Comparison of ENCODE assay signal across 17 cellular contexts in the genomic region with DNA sequence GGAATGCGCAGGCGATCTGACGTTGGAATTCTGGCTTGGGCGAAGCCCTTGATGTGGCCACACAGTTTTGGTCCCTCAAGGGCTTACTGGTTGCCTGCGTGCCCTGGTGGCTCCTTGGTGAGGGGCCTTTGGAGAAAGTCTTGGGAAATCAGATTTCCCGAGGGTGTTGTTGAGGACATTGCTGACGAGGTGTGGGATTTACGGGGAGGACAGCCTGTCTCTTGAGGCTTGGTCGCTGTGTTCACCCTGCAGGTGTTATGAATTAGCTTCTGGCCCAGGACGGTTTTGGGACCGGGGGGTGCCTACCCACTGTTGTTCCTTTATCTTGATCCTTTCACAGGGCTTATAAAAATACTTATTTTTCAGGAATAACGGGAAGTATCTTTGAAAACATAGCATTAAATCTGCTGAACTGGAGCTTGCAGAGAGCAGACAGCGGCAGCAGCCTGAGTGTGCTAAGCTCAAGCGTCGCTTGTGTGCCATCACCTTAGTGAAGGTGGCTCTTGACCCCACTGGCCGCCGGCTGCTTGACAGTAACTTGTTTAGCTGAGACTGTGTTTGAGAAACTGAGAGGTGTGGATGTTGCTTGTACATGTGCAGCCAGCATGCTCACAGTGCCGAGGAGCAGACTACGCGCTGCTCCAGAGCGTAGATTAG. TPM values are rescaled to one million over a fixed set of nuclear protein-coding genes. Genes with fewer than 3 reads are reported as not detected.
DNase-seq lines count a peak whose midpoint lies in the region; ATAC-seq, FAIRE-seq and TF ChIP-seq lines count a peak whose summit lies in the region.
"Had no signal": no experiment of that assay in that cellular context is flagged by ENCODE, and none has a peak within 500 bp of the region (broad histone marks: within the 10 kb centered on the region; RNA-seq: fewer than 3 reads in every experiment).

No MANE protein-coding gene starts in this region.

- CTCF ChIA-PET in HepG2 (lab: Yijun Ruan, JAX; ENCODE audit: low intra/inter-chr PET ratio, low total read pairs): no interaction called here

- H3K79me2 ChIP-seq in HepG2 (ENCODE audit: insufficient read depth, low read length): peaks cover 69% of the 10 kb centered on the region
- H3K79me2 ChIP-seq in OCI-LY1 (ENCODE audit: insufficient read depth, low read length): peaks cover 45% of the 10 kb centered on the region

- WGBS in HepG2 (ENCODE audit: low lambda C conversion rate): 91% methylated on average over 19 of the region's 21 CpGs
- 87% methylated on average over 10 of the region's 21 CpGs for WGBS in right lobe of liver (ENCODE audit: insufficient coverage, low coverage, low lambda C conversion rate, missing lambda C conversion rate)

- H3K4me3 Mint-ChIP-seq in immature natural killer cell: peak overlapping the region; percentile 51 to 77 (median 65)

- no TSS peak for BruUV-seq in HepG2 (replicated peaks; lab: Mats Ljungman, UMichigan)

- no peak for TF ChIP-seq RAD21 in HepG2 (CRISPR knock-in tag; IDR thresholded peaks at IDR 0.05)

- peaks cover 0 to 10% (median 4%) of the 10 kb centered on the region in 3 donors for H3K36me3 Mint-ChIP-seq in immature natural killer cell

- H3K4me2 ChIP-seq in HepG2 (ENCODE audit: low read depth, low read length) (no peak overlapping the region), OCI-LY1 (ENCODE audit: low read length) (peak overlapping the region; percentile 98)

- H3K9me3 ChIP-seq in HepG2 (ENCODE audit: low read length) (no peaks in the 10 kb centered on the region), right lobe of liver (no peaks in the 10 kb centered on the region), OCI-LY1 (ENCODE audit: low read length) (no peaks in the 10 kb centered on the region)
- H3K9me3 ChIP-seq: body of pancreas, gastrocnemius medialis, ovary had no signal

- H3K9me2 ChIP-seq in OCI-LY1 (ENCODE audit: low read depth, low read length): no peaks in the 10 kb centered on the region

- peak overlapping the region; percentile 68 to 98 (median 94) for H3K27ac Mint-ChIP-seq in immature natural killer cell

- no peak for FAIRE-seq in HepG2 (lab: Jason Lieb, UNC)
- FAIRE-seq: K562 had no signal

- H3K9ac ChIP-seq in HepG2 (ENCODE audit: insufficient read depth, low read depth, low read length) (no peak overlapping the region), OCI-LY1 (ENCODE audit: low read length) (peak overlapping the region; percentile 59)

- TF ChIP-seq POLR2A in HepG2 (IDR thresholded peaks at IDR 0.05; ENCODE audit: insufficient read depth in 1 of 2, low read depth in 2 of 2, low read length in 2 of 2) (no peak), right lobe of liver (IDR thresholded peaks at IDR 0.05) (no peak), erythroblast (IDR thresholded peaks at IDR 0.05; ENCODE audit: low read length) (no peak)

- ATAC-seq in HepG2 (no peak), right lobe of liver (no peak)
- ATAC-seq: body of pancreas, gastrocnemius medialis, K562, left lobe of liver had no signal

- POLR2A ChIA-PET in HepG2 (lab: Yijun Ruan, JAX): no interaction called here

- no peaks in the 10 kb centered on the region for H3K9me3 Mint-ChIP-seq in immature natural killer cell

- in situ Hi-C loops in HepG2 (cut with HindIII; ENCODE audit: extremely low pct_ligation_motif_present, low pct_unique_long_range_greater_than_20kb): no loop called here

- peaks cover 23 to 52% (median 33%) of the 10 kb centered on the region in 3 donors for H3K27me3 Mint-ChIP-seq in immature natural killer cell (ENCODE audit: low read depth in 3 of 3)

- H3K4me1 ChIP-seq in HepG2 (ENCODE audit: insufficient read depth, low read length) (peaks cover 26% of the 10 kb centered on the region), right lobe of liver (peaks cover 0 to 11% (median 3%) of the 10 kb centered on the region in 4 donors), OCI-LY1 (ENCODE audit: insufficient read depth, low read length, severe bottlenecking) (peaks cover 53% of the 10 kb centered on the region)

- no peak for TF ChIP-seq EP300 in HepG2 (IDR thresholded peaks at IDR 0.05; ENCODE audit: low read depth in 2 of 2, low read length in 2 of 2)
- TF ChIP-seq EP300 in HepG2 (CRISPR knock-in tag; IDR thresholded peaks at IDR 0.05; ENCODE audit: borderline replicate concordance): no peak

- no peaks in the 10 kb centered on the region for H3F3A ChIP-seq in OCI-LY1 (ENCODE audit: insufficient read depth, low read length)

- H3K27me3 ChIP-seq in HepG2 (ENCODE audit: control insufficient read depth in 1 of 2, insufficient read depth in 2 of 2, low read length in 2 of 2) (no peaks in the 10 kb centered on the region; a peak in 1 of 5 replicates), right lobe of liver (no peaks in the 10 kb centered on the region), OCI-LY1 (ENCODE audit: insufficient read depth, low read length) (no peaks in the 10 kb centered on the region)
- H3K27me3 ChIP-seq: body of pancreas, gastrocnemius medialis, ovary had no signal

- H3K4me1 Mint-ChIP-seq in immature natural killer cell: peaks cover 71 to 74% of the 10 kb centered on the region in 2 donors

- H3K4me3 ChIP-seq in HepG2 (replicated peaks in 1 of 3; ENCODE audit: insufficient read depth in 1 of 3, low read depth in 2 of 3, low read length in 3 of 3) (no peak overlapping the region), right lobe of liver (no peak overlapping the region), OCI-LY1 (ENCODE audit: low read depth, low read length, poor library complexity, severe bottlenecking) (peak overlapping the region; percentile 39)
- H3K4me3 ChIP-seq: body of pancreas, gastrocnemius medialis, K562, ovary had no signal

- TF ChIP-seq CTCF in HepG2 (CRISPR knock-in tag; IDR thresholded peaks at IDR 0.05) (no peak), right lobe of liver (IDR thresholded peaks at IDR 0.05) (no peak), OCI-LY1 (IDR thresholded peaks at IDR 0.05; ENCODE audit: low read length) (no peak)

- H4K20me1 ChIP-seq in HepG2 (ENCODE audit: insufficient read depth, low read length): peaks cover 12% of the 10 kb centered on the region; the same call in 1 of the 2 replicates
- no peaks in the 10 kb centered on the region for H4K20me1 ChIP-seq in OCI-LY1 (ENCODE audit: insufficient read depth, low read length)

- H3K36me3 ChIP-seq in HepG2 (replicated peaks in 1 of 2; ENCODE audit: control insufficient read depth in 1 of 2, insufficient read depth in 2 of 2, low read length in 2 of 2): peaks cover 2 to 5% of the 10 kb centered on the region in 2 experiments; a peak in 2 of 5 replicates
- no peaks in the 10 kb centered on the region for H3K36me3 ChIP-seq in right lobe of liver
- peaks cover 5% of the 10 kb centered on the region; the same call in 1 of the 2 replicates for H3K36me3 ChIP-seq in OCI-LY1 (ENCODE audit: insufficient read depth, low read length)
- H3K36me3 ChIP-seq: gastrocnemius medialis, ovary had no signal

- intact Hi-C loops in HepG2 (cut with micrococcal nuclease; ENCODE audit: unreplicated experiment) (no loop called here), right lobe of liver (cut with DNase I) (loop anchor here in 1 of 2 donors (10.0 kb wide), 1 partner anchor 311 kb away; no protein-coding TSS in a partner anchor)

- no peak overlapping the region for H2AFZ ChIP-seq in HepG2 (ENCODE audit: low read length)
- H2AFZ ChIP-seq in OCI-LY1 (ENCODE audit: low read length): no peak overlapping the region

- no peak overlapping the region for H3K27ac ChIP-seq in HepG2 (ENCODE audit: extremely low read length, insufficient read depth, low read length)
- H3K27ac ChIP-seq in right lobe of liver: no peak overlapping the region
- peak overlapping the region; percentile 84 for H3K27ac ChIP-seq in OCI-LY1 (ENCODE audit: low read depth, low read length, poor library complexity, severe bottlenecking)
- H3K27ac ChIP-seq: body of pancreas, ovary had no signal

- DNase-seq in HepG2 (ENCODE audit: low spot score) (no peak), right lobe of liver (no peak), immature natural killer cell (no peak), erythroblast (lab: John Stamatoyannopoulos, UW) (no peak), SK-N-DZ (ENCODE audit: low spot score) (no peak)
- DNase-seq in stimulated activated CD4-positive, alpha-beta T cell treated with anti-CD3 and anti-CD28 coated beads, Interleukin-12 subunit alpha, Interleukin-12 subunit beta, amount 100 ng/mL, for 4 hours: no peak
- DNase-seq: activated effector memory CD4-positive, alpha-beta T cell treated with anti-CD3 and anti-CD28 coated beads, Interleukin-2, amount 50 U/mL, for 16 hours; gastrocnemius medialis; GOT3; NCI-H1092 treated with DMSO at 0.1 percent for 48 hours; NCI-H526; ovary; SIG-M5 had no signal

TF ChIP-seq in HepG2, 621 proteins besides CTCF, POLR2A, EP300 and RAD21 (continues in another document):
- TF ChIP-seq XRCC5 (optimal IDR thresholded peaks at IDR 0.05; ENCODE audit: low read length) (no peak), SP4 (CRISPR knock-in tag; IDR thresholded peaks at IDR 0.05) (no peak)

RNA-seq across cellular contexts. Expression of gene CTDP1, which starts 4.2 kb away (rescaled TPM):
- total RNA-seq in HepG2 (2016; rRNA removed; fragmentation: Illumina TruSeq; extraction: Trizol) (9.9 and 11.0 TPM in 2 replicates), right lobe of liver (10 to 100 TPM in 1 of 6 experiments, 1 to 10 TPM in 5; 7.5 to 10.4 (median 8.2) TPM)
- 3.1 and 4.7 TPM in 2 replicates for total RNA-seq in HepG2 (2016; cell fraction: cytosol; rRNA removed; fragmentation: Illumina TruSeq; extraction: Trizol; ENCODE audit: low read depth)
- total RNA-seq in HepG2 (2016; cell fraction: insoluble cytoplasmic fraction; rRNA removed; fragmentation: Illumina TruSeq; extraction: Trizol): 9.0 and 10.9 TPM in 2 replicates
- total RNA-seq in HepG2 (2016; cell fraction: membrane; rRNA removed; fragmentation: Illumina TruSeq; extraction: Trizol): 4.2 and 4.6 TPM in 2 replicates
- total RNA-seq in HepG2 (2016; cell fraction: nucleus; rRNA removed; fragmentation: Illumina TruSeq; extraction: Trizol): 8.1 and 9.4 TPM in 2 replicates
- polyA plus RNA-seq in HepG2 (2011; rRNA removed) (6.9 and 8.0 TPM in 2 replicates), immature natural killer cell (10 to 100 TPM in 1 of 3 donors, 1 to 10 TPM in 2; 6.6 to 20.3 (median 9.3) TPM)
- polyA plus RNA-seq in HepG2 (2011; cell fraction: cytosol; rRNA removed): 4.9 and 6.4 TPM in 2 replicates
- polyA plus RNA-seq in HepG2 (2011; cell fraction: nucleus; rRNA removed): 14.1 and 18.1 TPM in 2 replicates
- polyA plus RNA-seq in HepG2 (2012): 5.4 and 8.7 TPM in 2 replicates
- polyA plus RNA-seq in HepG2 (2016; cell fraction: cytosol; fragmentation: Illumina TruSeq; extraction: Trizol; ENCODE audit: low read depth): 0.57 and 0.62 TPM in 2 replicates
- 9.2 and 9.6 TPM in 2 replicates for polyA plus RNA-seq in HepG2 (2016; cell fraction: insoluble cytoplasmic fraction; fragmentation: Illumina TruSeq; extraction: Trizol; ENCODE audit: low read depth)
- polyA plus RNA-seq in HepG2 (2016; cell fraction: membrane; fragmentation: Illumina TruSeq; extraction: Trizol; ENCODE audit: low read depth): 1.5 and 1.8 TPM in 2 replicates
- 12.6 and 13.4 TPM in 2 replicates for polyA plus RNA-seq in HepG2 (2016; cell fraction: nucleus; fragmentation: Illumina TruSeq; extraction: Trizol; ENCODE audit: insufficient read depth, low read depth)
- polyA minus RNA-seq in HepG2 (2011; rRNA and poly(A)+ RNA removed; ENCODE audit: low replicate concordance): 12.3 and 14.8 TPM in 2 replicates
- 5.7 and 6.2 TPM in 2 replicates for polyA minus RNA-seq in HepG2 (2011; cell fraction: cytosol; rRNA and poly(A)+ RNA removed)
- polyA minus RNA-seq in HepG2 (2011; cell fraction: nucleus; rRNA and poly(A)+ RNA removed): 11.6 and 14.5 TPM in 2 replicates
- polyA plus RNA-seq in SK-N-DZ (2014; cell fraction: cytosol; rRNA removed): 22.8 and 25.5 TPM in 2 replicates
- polyA plus RNA-seq in SK-N-DZ (2014; cell fraction: nucleus; rRNA removed): 23.6 and 26.4 TPM in 2 replicates
